In genomic region chr1:156748670-156749428, GRCh38 we compare ENCODE assay signal across 1 cellular context.
TF ChIP-seq lines count a peak whose summit lies in the region.

No MANE protein-coding gene starts in this region.

TF ChIP-seq in K562, 482 proteins besides CTCF, POLR2A, EP300 and RAD21 (continued from another document and continues in another):
- no peak for TF ChIP-seq HNRNPUL1 (IDR thresholded peaks at IDR 0.05; ENCODE audit: low read length)
- no peak for TF ChIP-seq VEZF1 (CRISPR knock-in tag; IDR thresholded peaks at IDR 0.05)
- peak; percentile 48; the same call in 1 of the 2 replicates for TF ChIP-seq HMBOX1 (IDR thresholded peaks at IDR 0.05)
- no peak for TF ChIP-seq POLR2AphosphoS2 (IDR thresholded peaks at IDR 0.05; ENCODE audit: low read length)
- TF ChIP-seq MTA3 (IDR thresholded peaks at IDR 0.05; ENCODE audit: borderline replicate concordance): no peak
- no peak for TF ChIP-seq PTRF (tag; IDR thresholded peaks at IDR 0.05)
- no peak for TF ChIP-seq MCM5 (IDR thresholded peaks at IDR 0.05; ENCODE audit: low read depth)
- TF ChIP-seq PURB (CRISPR knock-in tag; IDR thresholded peaks at IDR 0.05; ENCODE audit: low read depth): no peak
- TF ChIP-seq NR2C2 (CRISPR knock-in tag; IDR thresholded peaks at IDR 0.05): 0 out of 2 replicates have a peak, but pooled peaks have one; percentile 4
- TF ChIP-seq NR2C2 (tag; IDR thresholded peaks at IDR 0.05): peak; percentile 92
- no peak for TF ChIP-seq KDM1A (IDR thresholded peaks at IDR 0.05)
- TF ChIP-seq TBP (optimal IDR thresholded peaks at IDR 0.05; ENCODE audit: low read depth, low read length): no peak
- TF ChIP-seq POLR3A (IDR thresholded peaks at IDR 0.05; ENCODE audit: borderline replicate concordance, extremely low read depth, insufficient read depth, insufficient read length): no peak
- TF ChIP-seq CHCHD3 (CRISPR knock-in tag; IDR thresholded peaks at IDR 0.05): no peak
- no peak for TF ChIP-seq ZZZ3 (IDR thresholded peaks at IDR 0.05)
- no peak for TF ChIP-seq BHLHE40 (IDR thresholded peaks at IDR 0.05; ENCODE audit: low read length)
- TF ChIP-seq MBD2 (IDR thresholded peaks at IDR 0.05; ENCODE audit: borderline replicate concordance, low read depth): no peak
- peak; percentile 77 for TF ChIP-seq NFRKB (IDR thresholded peaks at IDR 0.05; ENCODE audit: low read depth)
- no peak for TF ChIP-seq PHF20 (IDR thresholded peaks at IDR 0.05; ENCODE audit: partially characterized antibody)
- no peak for TF ChIP-seq SP1 (CRISPR knock-in tag; IDR thresholded peaks at IDR 0.05)
- no peak for TF ChIP-seq SMARCA5 (IDR thresholded peaks at IDR 0.05)
- TF ChIP-seq HMGXB4 (CRISPR knock-in tag; IDR thresholded peaks at IDR 0.05): no peak
- no peak for TF ChIP-seq BMI1 (IDR thresholded peaks at IDR 0.05; ENCODE audit: low read length)
- no peak for TF ChIP-seq ZNF695 (CRISPR knock-in tag; IDR thresholded peaks at IDR 0.05)
- TF ChIP-seq USF2 (CRISPR knock-in tag; IDR thresholded peaks at IDR 0.05): peak; percentile 73
- no peak for TF ChIP-seq BCLAF1 (IDR thresholded peaks at IDR 0.05; ENCODE audit: borderline replicate concordance in 1 of 2, control insufficient read depth in 1 of 2, low read depth in 2 of 2, low read length in 1 of 2)
- TF ChIP-seq MLLT1 (IDR thresholded peaks at IDR 0.05): no peak
- no peak for TF ChIP-seq TRIM25 (IDR thresholded peaks at IDR 0.05; ENCODE audit: borderline replicate concordance)
- no peak for TF ChIP-seq ETS2 (tag; IDR thresholded peaks at IDR 0.05; ENCODE audit: borderline replicate concordance, poor library complexity, severe bottlenecking)
- TF ChIP-seq ARID4B (CRISPR knock-in tag; IDR thresholded peaks at IDR 0.05): 0 out of 2 replicates have a peak, but pooled peaks have one; percentile 1
- TF ChIP-seq TSHZ1 (CRISPR knock-in tag; IDR thresholded peaks at IDR 0.05): no peak
- TF ChIP-seq SIN3A (IDR thresholded peaks at IDR 0.05; ENCODE audit: borderline replicate concordance in 2 of 2, control insufficient read depth in 1 of 2, low read depth in 2 of 2, low read length in 2 of 2): peak in 1 of 2 experiments; percentile 45; a peak in 1 of 4 replicates
- no peak for TF ChIP-seq PHTF2 (CRISPR knock-in tag; IDR thresholded peaks at IDR 0.05)
- no peak for TF ChIP-seq HNRNPH1 (optimal IDR thresholded peaks at IDR 0.05; ENCODE audit: low read depth, low read length)
- TF ChIP-seq HNRNPL (IDR thresholded peaks at IDR 0.05; ENCODE audit: low read depth, low read length): no peak
- no peak for TF ChIP-seq KLF6 (CRISPR knock-in tag; IDR thresholded peaks at IDR 0.05; ENCODE audit: borderline replicate concordance)
- TF ChIP-seq PREB (CRISPR knock-in tag; IDR thresholded peaks at IDR 0.05): no peak
- TF ChIP-seq EP400 (IDR thresholded peaks at IDR 0.05): peak; percentile 58; the same call in 1 of the 2 replicates
- TF ChIP-seq ZNF785 (CRISPR knock-in tag; IDR thresholded peaks at IDR 0.05): no peak
- TF ChIP-seq NFIC (IDR thresholded peaks at IDR 0.05): peak; percentile 89
- TF ChIP-seq ERF (CRISPR knock-in tag; IDR thresholded peaks at IDR 0.05): no peak
